8 cellular contexts compared by ENCODE assay signal in the genomic region with DNA sequence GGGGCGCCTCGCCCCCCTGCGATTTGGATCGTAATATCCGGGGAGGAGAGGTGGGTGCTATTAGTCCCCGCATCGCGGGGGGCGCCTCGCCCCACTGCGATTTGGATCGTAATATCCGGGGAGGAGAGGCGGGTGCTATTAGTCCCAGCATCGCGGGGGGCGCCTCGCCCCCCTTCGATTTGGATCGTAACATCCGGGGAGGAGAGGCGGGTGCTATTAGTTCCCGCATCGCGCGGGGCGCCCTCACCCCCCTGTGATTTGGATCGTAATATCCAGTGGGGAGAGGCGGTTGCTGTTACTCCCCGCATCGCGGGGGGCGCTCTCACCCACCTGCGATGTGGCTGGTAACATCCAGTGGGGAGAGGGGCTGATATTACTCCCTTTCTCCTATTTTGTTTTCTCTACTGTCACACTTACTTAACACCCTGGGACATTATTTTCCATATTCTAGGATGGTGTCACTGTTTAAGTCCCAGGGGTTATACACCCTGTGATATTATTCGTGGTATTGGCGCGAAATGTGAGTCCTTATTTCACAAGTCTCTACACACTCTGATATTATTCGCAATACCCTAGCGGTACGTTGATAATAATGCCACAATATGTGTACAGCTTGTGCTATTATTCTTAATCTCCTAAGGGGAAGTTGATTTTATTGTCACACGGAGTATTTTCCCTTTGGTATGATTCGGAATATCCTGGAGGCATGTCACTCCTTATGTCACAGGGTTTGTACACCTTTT. TPM values are rescaled to one million over a fixed set of nuclear protein-coding genes. Genes with fewer than 3 reads are reported as not detected.
DNase-seq lines count a peak whose midpoint lies in the region; ATAC-seq and TF ChIP-seq lines count a peak whose summit lies in the region.

No MANE protein-coding gene starts in this region.

- POLR2A ChIA-PET in SK-N-SH (lab: Yijun Ruan, JAX) = no interaction called here

- intact Hi-C loops in body of pancreas (cut with DNase I) = no loop called here

- H4K20me1 ChIP-seq in SK-N-SH (ENCODE audit: insufficient read depth) (no peaks in the 10 kb centered on the region), osteoblast (ENCODE audit: insufficient read depth, low read length) (no peaks in the 10 kb centered on the region)

- H3K4me3 ChIP-seq in SK-N-SH (ENCODE audit: low read depth in 2 of 2, low read length in 1 of 2) (peak overlapping the region; percentile 54 to 56), body of pancreas (no peak overlapping the region), osteoblast (ENCODE audit: insufficient read depth, low read length) (no peak overlapping the region)

- no peak overlapping the region; the same call in 1 of the 2 replicates for H2AFZ ChIP-seq in SK-N-SH (ENCODE audit: low read depth)
- no peak overlapping the region for H2AFZ ChIP-seq in osteoblast (ENCODE audit: low read length)

- 7% methylated on average over 27 of the region's 42 CpGs for WGBS in SK-N-SH (ENCODE audit: low lambda C conversion rate)
- WGBS in body of pancreas, 2 donors = 19 to 31% methylated on average over 15 to 42 of the region's 42 CpGs

- peak in 3 of 4 experiments; percentile 17 to 35 (median 28) for DNase-seq in activated CD4-positive, CD25-positive, alpha-beta regulatory T cell (lab: John Stamatoyannopoulos, UW)
- no peak for DNase-seq in activated CD4-positive, CD25-positive, alpha-beta regulatory T cell treated with anti-CD3 and anti-CD28 coated beads, Interleukin-2, amount 50 U/mL, for 72 hours
- peak; percentile 88 for DNase-seq in SK-N-SH
- DNase-seq in body of pancreas = peak; percentile 13 to 60 (median 34)
- peak; percentile 22 for DNase-seq in osteoblast (ENCODE audit: insufficient read length, low spot score, missing footprints)
- no peak for DNase-seq in midbrain (lab: John Stamatoyannopoulos, UW)

- no peaks in the 10 kb centered on the region for H3K9me2 ChIP-seq in SK-N-SH

- H3K9me3 ChIP-seq in SK-N-SH = no peaks in the 10 kb centered on the region
- no peaks in the 10 kb centered on the region for H3K9me3 ChIP-seq in body of pancreas
- no peaks in the 10 kb centered on the region for H3K9me3 ChIP-seq in osteoblast (ENCODE audit: low read depth, low read length)

- H3K79me2 ChIP-seq in SK-N-SH (ENCODE audit: insufficient read depth) = no peaks in the 10 kb centered on the region
- H3K79me2 ChIP-seq in osteoblast (ENCODE audit: insufficient read depth, low read length) = no peaks in the 10 kb centered on the region

- ATAC-seq in body of pancreas (peak; percentile 53), HG03045 (IDR thresholded peaks at IDR 0.05; ENCODE audit: unreplicated experiment) (no peak), GM19397 (IDR thresholded peaks at IDR 0.05; ENCODE audit: unreplicated experiment) (no peak)

- CTCF ChIA-PET in SK-N-SH (lab: Yijun Ruan, JAX) = interaction anchor here (0.6 kb wide), 2 partner anchors 11 to 115 kb away, joined by 3 read pairs; no protein-coding TSS in a partner anchor

- TF ChIP-seq CTCF in SK-N-SH (IDR thresholded peaks at IDR 0.05) (peak; percentile 61), body of pancreas (IDR thresholded peaks at IDR 0.05) (peak in 6 of 7 experiments; percentile 15 to 49 (median 32)), osteoblast (IDR thresholded peaks at IDR 0.05; ENCODE audit: extremely low read depth, low read depth, low read length) (peak; percentile 12)

- H3K9ac ChIP-seq in SK-N-SH = no peak overlapping the region; the same call in 1 of the 2 replicates

- H3K27ac ChIP-seq in SK-N-SH (ENCODE audit: low read depth in 2 of 2, low read length in 1 of 2) (no peak overlapping the region; a peak in 1 of 4 replicates), body of pancreas (no peak overlapping the region), osteoblast (ENCODE audit: low read depth, low read length) (no peak overlapping the region)

- TF ChIP-seq RAD21 in SK-N-SH (IDR thresholded peaks at IDR 0.05; ENCODE audit: low read length) = peak; percentile 36; the same call in 1 of the 2 replicates

- no peaks in the 10 kb centered on the region for H3K27me3 ChIP-seq in SK-N-SH (ENCODE audit: insufficient read depth)
- H3K27me3 ChIP-seq in body of pancreas = no peaks in the 10 kb centered on the region
- no peaks in the 10 kb centered on the region for H3K27me3 ChIP-seq in osteoblast (ENCODE audit: insufficient read depth, low read length)

- no peak for TF ChIP-seq EP300 in SK-N-SH (IDR thresholded peaks at IDR 0.05; ENCODE audit: borderline replicate concordance in 1 of 2, low read depth in 1 of 2, low read length in 1 of 2)

- no peak for TF ChIP-seq POLR2A in body of pancreas (IDR thresholded peaks at IDR 0.05)

- H3K4me1 ChIP-seq in SK-N-SH (ENCODE audit: control insufficient read depth in 1 of 2, insufficient read depth in 2 of 2, low read depth in 1 of 2, low read length in 1 of 2) = no peaks in the 10 kb centered on the region
- peaks cover 14% of the 10 kb centered on the region for H3K4me1 ChIP-seq in body of pancreas
- no peaks in the 10 kb centered on the region for H3K4me1 ChIP-seq in osteoblast (ENCODE audit: insufficient read depth, low read length)

- H3F3A ChIP-seq in SK-N-SH (replicated peaks; ENCODE audit: insufficient read depth) = no peaks in the 10 kb centered on the region

- H3K36me3 ChIP-seq in SK-N-SH (replicated peaks in 1 of 2; ENCODE audit: control insufficient read depth in 1 of 2, insufficient read depth in 2 of 2, low read length in 1 of 2) = no peaks in the 10 kb centered on the region
- no peaks in the 10 kb centered on the region for H3K36me3 ChIP-seq in body of pancreas (replicated peaks in 1 of 2; ENCODE audit: insufficient read depth in 1 of 2, low read depth in 2 of 2)
- H3K36me3 ChIP-seq in osteoblast (ENCODE audit: insufficient read depth, low read length) = no peaks in the 10 kb centered on the region

- H3K4me2 ChIP-seq in SK-N-SH (peak overlapping the region; percentile 90), osteoblast (ENCODE audit: insufficient read depth, low read length) (no peak overlapping the region)

TF ChIP-seq in SK-N-SH, 30 proteins besides CTCF, POLR2A, EP300 and RAD21 (continues in another document):
- TF ChIP-seq, protein P1, sequence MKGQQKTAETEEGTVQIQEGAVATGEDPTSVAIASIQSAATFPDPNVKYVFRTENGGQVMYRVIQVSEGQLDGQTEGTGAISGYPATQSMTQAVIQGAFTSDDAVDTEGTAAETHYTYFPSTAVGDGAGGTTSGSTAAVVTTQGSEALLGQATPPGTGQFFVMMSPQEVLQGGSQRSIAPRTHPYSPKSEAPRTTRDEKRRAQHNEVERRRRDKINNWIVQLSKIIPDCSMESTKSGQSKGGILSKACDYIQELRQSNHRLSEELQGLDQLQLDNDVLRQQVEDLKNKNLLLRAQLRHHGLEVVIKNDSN (IDR thresholded peaks at IDR 0.05; ENCODE audit: borderline replicate concordance, low read depth) = no peak
- TF ChIP-seq TEAD4 (IDR thresholded peaks at IDR 0.05; ENCODE audit: borderline replicate concordance, insufficient read depth) (no peak), FOXJ3 (CRISPR knock-in tag; IDR thresholded peaks at IDR 0.05) (no peak), NRF1 (IDR thresholded peaks at IDR 0.05; ENCODE audit: low read depth, low read length) (no peak), YY1 (IDR thresholded peaks at IDR 0.05; ENCODE audit: low read depth) (no peak), RCOR1 (IDR thresholded peaks at IDR 0.05; ENCODE audit: low read length) (no peak), RFX5 (IDR thresholded peaks at IDR 0.05; ENCODE audit: low read length) (no peak; the same call in 1 of the 2 replicates), GABPA (IDR thresholded peaks at IDR 0.05; ENCODE audit: low read depth) (0 out of 2 replicates have a peak, but pooled peaks have one; percentile 12), MEF2A (IDR thresholded peaks at IDR 0.05; ENCODE audit: borderline replicate concordance, low read depth) (no peak), SMC3 (IDR thresholded peaks at IDR 0.05; ENCODE audit: low read depth, low read length) (peak; percentile 5; the same call in 1 of the 2 replicates), TAF1 (IDR thresholded peaks at IDR 0.05; ENCODE audit: borderline replicate concordance, low read depth, low read length) (no peak), TCF12 (IDR thresholded peaks at IDR 0.05) (no peak), MXI1 (IDR thresholded peaks at IDR 0.05; ENCODE audit: low read depth, low read length) (0 out of 2 replicates have a peak, but pooled peaks have one; percentile 48), NFIC (IDR thresholded peaks at IDR 0.05; ENCODE audit: borderline replicate concordance) (no peak), EZH2phosphoT487 (IDR thresholded peaks at IDR 0.05; ENCODE audit: borderline replicate concordance, low read depth) (no peak)
- TF ChIP-seq, protein P2, sequence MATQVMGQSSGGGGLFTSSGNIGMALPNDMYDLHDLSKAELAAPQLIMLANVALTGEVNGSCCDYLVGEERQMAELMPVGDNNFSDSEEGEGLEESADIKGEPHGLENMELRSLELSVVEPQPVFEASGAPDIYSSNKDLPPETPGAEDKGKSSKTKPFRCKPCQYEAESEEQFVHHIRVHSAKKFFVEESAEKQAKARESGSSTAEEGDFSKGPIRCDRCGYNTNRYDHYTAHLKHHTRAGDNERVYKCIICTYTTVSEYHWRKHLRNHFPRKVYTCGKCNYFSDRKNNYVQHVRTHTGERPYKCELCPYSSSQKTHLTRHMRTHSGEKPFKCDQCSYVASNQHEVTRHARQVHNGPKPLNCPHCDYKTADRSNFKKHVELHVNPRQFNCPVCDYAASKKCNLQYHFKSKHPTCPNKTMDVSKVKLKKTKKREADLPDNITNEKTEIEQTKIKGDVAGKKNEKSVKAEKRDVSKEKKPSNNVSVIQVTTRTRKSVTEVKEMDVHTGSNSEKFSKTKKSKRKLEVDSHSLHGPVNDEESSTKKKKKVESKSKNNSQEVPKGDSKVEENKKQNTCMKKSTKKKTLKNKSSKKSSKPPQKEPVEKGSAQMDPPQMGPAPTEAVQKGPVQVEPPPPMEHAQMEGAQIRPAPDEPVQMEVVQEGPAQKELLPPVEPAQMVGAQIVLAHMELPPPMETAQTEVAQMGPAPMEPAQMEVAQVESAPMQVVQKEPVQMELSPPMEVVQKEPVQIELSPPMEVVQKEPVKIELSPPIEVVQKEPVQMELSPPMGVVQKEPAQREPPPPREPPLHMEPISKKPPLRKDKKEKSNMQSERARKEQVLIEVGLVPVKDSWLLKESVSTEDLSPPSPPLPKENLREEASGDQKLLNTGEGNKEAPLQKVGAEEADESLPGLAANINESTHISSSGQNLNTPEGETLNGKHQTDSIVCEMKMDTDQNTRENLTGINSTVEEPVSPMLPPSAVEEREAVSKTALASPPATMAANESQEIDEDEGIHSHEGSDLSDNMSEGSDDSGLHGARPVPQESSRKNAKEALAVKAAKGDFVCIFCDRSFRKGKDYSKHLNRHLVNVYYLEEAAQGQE (IDR thresholded peaks at IDR 0.05; ENCODE audit: low read depth, low read length) = no peak

RNA-seq across cellular contexts. Expression of a gene that starts 57.8 kb away (rescaled TPM):
- polyA plus RNA-seq in SK-N-SH (2012; rRNA removed) = not detected in 2 replicates
- polyA plus RNA-seq in SK-N-SH (2012; cell fraction: cytosol; rRNA removed) = not detected in 2 replicates
- not detected in 2 replicates for polyA plus RNA-seq in SK-N-SH (2012; cell fraction: nucleus; rRNA removed)
- not detected for total RNA-seq in body of pancreas
- not detected in 2 replicates for total RNA-seq in osteoblast

Comparison
In these comparisons a context has a peak if more than half of its experiments do, and no peak if none do; other contexts are left out.
1. DNase-seq: peak in activated CD4-positive, CD25-positive, alpha-beta regulatory T cell (3 of 4), SK-N-SH (single experiment), body of pancreas (4 of 4) and osteoblast (single experiment); none in activated CD4-positive, CD25-positive, alpha-beta regulatory T cell treated with anti-CD3 and anti-CD28 coated beads, Interleukin-2, amount 50 U/mL, for 72 hours (single experiment) and midbrain (single experiment).
2. H3K4me3 ChIP-seq: peak in SK-N-SH (2 of 2); none in body of pancreas (0 of 2) and osteoblast (single experiment).
3. Peak in every context shown above with its lines, with median percentiles within 50 percentile points of each other: CTCF ChIP-seq.